Comparison of ENCODE assay signal across 13 cellular contexts in genomic region chr19:29745253-29745652, GRCh38. TPM values are rescaled to one million over a fixed set of nuclear protein-coding genes. Genes with fewer than 3 reads are reported as not detected.
DNase-seq lines count a peak whose midpoint lies in the region; ATAC-seq and TF ChIP-seq lines count a peak whose summit lies in the region.
"Had no signal": no experiment of that assay in that cellular context is flagged by ENCODE, and none has a peak within 500 bp of the region (broad histone marks: within the 10 kb centered on the region; RNA-seq: fewer than 3 reads in every experiment).

No MANE protein-coding gene starts in this region.

- no peaks in the 10 kb centered on the region for H3K9me3 Mint-ChIP-seq in activated naive CD8-positive, alpha-beta T cell treated with anti-CD3 and anti-CD28 coated beads for 36 hours
- H3K9me3 Mint-ChIP-seq: activated naive CD8-positive, alpha-beta T cell treated with anti-CD3 and anti-CD28 coated beads, Interleukin-2, amount 10 ng/mL, durations not matched to agents 7 days and 5 days had no signal

- H3K36me3 ChIP-seq in left ventricle myocardium inferior (no peaks in the 10 kb centered on the region), RWPE2 (ENCODE audit: low read depth) (no peaks in the 10 kb centered on the region)

- intact Hi-C loops in left ventricle myocardium inferior (cut with micrococcal nuclease) = no loop called here
- intact Hi-C loops in Right ventricle myocardium superior (cut with DNase I) = no loop called here

- H3K9me3 ChIP-seq in left ventricle myocardium inferior (replicated peaks) = no peaks in the 10 kb centered on the region
- H3K9me3 ChIP-seq in RWPE2 (ENCODE audit: severe bottlenecking) = no peaks in the 10 kb centered on the region

- no peaks in the 10 kb centered on the region for H3K36me3 Mint-ChIP-seq in activated naive CD8-positive, alpha-beta T cell treated with anti-CD3 and anti-CD28 coated beads for 36 hours
- H3K36me3 Mint-ChIP-seq: activated naive CD8-positive, alpha-beta T cell treated with anti-CD3 and anti-CD28 coated beads, Interleukin-2, amount 10 ng/mL, durations not matched to agents 7 days and 5 days had no signal

- no peak overlapping the region for H3K4me3 ChIP-seq in left ventricle myocardium inferior
- H3K4me3 ChIP-seq in RWPE2 (ENCODE audit: severe bottlenecking) = no peak overlapping the region
- H3K4me3 ChIP-seq in fibroblast of villous mesenchyme (ENCODE audit: low read depth, low read length) = no peak overlapping the region

- H3K4me1 Mint-ChIP-seq in activated naive CD8-positive, alpha-beta T cell treated with anti-CD3 and anti-CD28 coated beads for 36 hours = no peaks in the 10 kb centered on the region
- H3K4me1 Mint-ChIP-seq: activated naive CD8-positive, alpha-beta T cell treated with anti-CD3 and anti-CD28 coated beads, Interleukin-2, amount 10 ng/mL, durations not matched to agents 7 days and 5 days had no signal

- no peak overlapping the region for H3K27ac Mint-ChIP-seq in activated naive CD8-positive, alpha-beta T cell treated with anti-CD3 and anti-CD28 coated beads for 36 hours
- H3K27ac Mint-ChIP-seq: activated naive CD8-positive, alpha-beta T cell treated with anti-CD3 and anti-CD28 coated beads, Interleukin-2, amount 10 ng/mL, durations not matched to agents 7 days and 5 days had no signal

- H3K4me1 ChIP-seq in left ventricle myocardium inferior = no peaks in the 10 kb centered on the region
- H3K4me1 ChIP-seq in RWPE2 (ENCODE audit: insufficient read depth, poor library complexity, severe bottlenecking) = no peaks in the 10 kb centered on the region
- no peaks in the 10 kb centered on the region for H3K4me1 ChIP-seq in foreskin keratinocyte

- DNase-seq in left ventricle myocardium inferior (no peak), Right ventricle myocardium superior (no peak), RWPE2 (ENCODE audit: low spot score) (no peak), fibroblast of villous mesenchyme (ENCODE audit: low read depth) (no peak), foreskin keratinocyte (no peak), DMS79 (lab: John Stamatoyannopoulos, UW) (no peak)
- no peak for DNase-seq in activated naive CD8-positive, alpha-beta T cell treated with anti-CD3 and anti-CD28 coated beads for 36 hours
- DNase-seq: activated naive CD8-positive, alpha-beta T cell treated with anti-CD3 and anti-CD28 coated beads, Interleukin-2, amount 10 ng/mL, durations not matched to agents 7 days and 5 days; NCI-H1694 treated with DMSO at 0.1 percent for 48 hours; NCI-H524; SHP77 treated with DMSO at 0.1 percent for 48 hours had no signal

- no peak overlapping the region for H3K4me3 Mint-ChIP-seq in activated naive CD8-positive, alpha-beta T cell treated with anti-CD3 and anti-CD28 coated beads for 36 hours
- H3K4me3 Mint-ChIP-seq: activated naive CD8-positive, alpha-beta T cell treated with anti-CD3 and anti-CD28 coated beads, Interleukin-2, amount 10 ng/mL, durations not matched to agents 7 days and 5 days had no signal

- H3K27ac ChIP-seq in left ventricle myocardium inferior (replicated peaks) (no peak overlapping the region), RWPE2 (ENCODE audit: poor library complexity, severe bottlenecking) (no peak overlapping the region), foreskin keratinocyte (no peak overlapping the region)

- H3K27me3 Mint-ChIP-seq in activated naive CD8-positive, alpha-beta T cell treated with anti-CD3 and anti-CD28 coated beads for 36 hours = no peaks in the 10 kb centered on the region

- ATAC-seq in Right ventricle myocardium superior (ENCODE audit: poor library complexity) (no peak), RWPE2 (ENCODE audit: low read depth) (peak; percentile 52; the same call in 1 of the 3 replicates), foreskin keratinocyte (no peak), HG03457 (IDR thresholded peaks at IDR 0.05; ENCODE audit: unreplicated experiment) (no peak)
- ATAC-seq: activated CD4-positive, CD25-positive, alpha-beta regulatory T cell treated with anti-CD3 and anti-CD28 coated beads, Interleukin-2, amount 50 U/mL, for 24 hours had no signal

- TF ChIP-seq CTCF in left ventricle myocardium inferior (IDR thresholded peaks at IDR 0.05; ENCODE audit: borderline replicate concordance) = peak; percentile 14
- peak; percentile 15 for TF ChIP-seq CTCF in RWPE2 (IDR thresholded peaks at IDR 0.05; ENCODE audit: poor library complexity, severe bottlenecking)
- peak; percentile 21 for TF ChIP-seq CTCF in fibroblast of villous mesenchyme (IDR thresholded peaks at IDR 0.05; ENCODE audit: insufficient read depth, low read depth, low read length)
- no peak for TF ChIP-seq CTCF in foreskin keratinocyte (conservative IDR thresholded peaks at IDR 0.05)

- peaks cover 32% of the 10 kb centered on the region for H3K27me3 ChIP-seq in left ventricle myocardium inferior (ENCODE audit: low read depth)
- H3K27me3 ChIP-seq in RWPE2 (ENCODE audit: insufficient read depth, poor library complexity, severe bottlenecking) = peaks cover 4% of the 10 kb centered on the region
- H3K27me3 ChIP-seq in foreskin keratinocyte = peaks cover under 1% of the 10 kb centered on the region

RNA-seq across cellular contexts. Expression of gene C19orf12, which starts 30.2 kb away (rescaled TPM):
- 48.6 TPM for total RNA-seq in left ventricle myocardium inferior
- total RNA-seq in Right ventricle myocardium superior = 59.9 TPM
- 29.0 and 38.4 TPM in 2 replicates for total RNA-seq in fibroblast of villous mesenchyme
- total RNA-seq in foreskin keratinocyte = 13.8 and 16.7 TPM in 2 replicates
- 9.9 and 10.0 TPM in 2 replicates for polyA plus RNA-seq in foreskin keratinocyte
- 10 to 100 TPM; 30.9 to 32.3 TPM for total RNA-seq in activated naive CD8-positive, alpha-beta T cell treated with anti-CD3 and anti-CD28 coated beads for 36 hours
